Comparison of ENCODE assay signal across 10 cellular contexts in genomic region chr12:50925920-50926319, GRCh38. TPM values are rescaled to one million over a fixed set of nuclear protein-coding genes. Genes with fewer than 3 reads are reported as not detected.
DNase-seq lines count a peak whose midpoint lies in the region; ATAC-seq, FAIRE-seq and TF ChIP-seq lines count a peak whose summit lies in the region.
"Had no signal": no experiment of that assay in that cellular context is flagged by ENCODE, and none has a peak within 500 bp of the region (broad histone marks: within the 10 kb centered on the region; RNA-seq: fewer than 3 reads in every experiment).

No MANE protein-coding gene starts in this region.

- intact Hi-C loops in head of caudate nucleus (cut with DNase I): loop anchor here (10.0 kb wide), 2 partner anchors 59 to 99 kb away; partner anchors contain the start of gene SLC11A2

- H3K27ac Mint-ChIP-seq in activated CD8-positive, alpha-beta T cell treated with anti-CD3 and anti-CD28 coated beads, Interleukin-2, amount 10 ng/mL, durations not matched to agents 7 days and 5 days: no peak overlapping the region

- FAIRE-seq in small intestine (lab: Jason Lieb, UNC): no peak

- CTCF ChIA-PET in activated CD8-positive, alpha-beta T cell treated with anti-CD3 and anti-CD28 coated beads, Interleukin-2, amount 10 ng/mL, durations not matched to agents 7 days and 5 days (lab: Charles Lee): interaction anchor here (3.4 kb wide), 1 partner anchor 161 kb away, joined by 9 read pairs; no protein-coding TSS in a partner anchor

- peak overlapping the region in 1 of 2 donors; percentile 31 for H3K27ac ChIP-seq in small intestine (ENCODE audit: low read depth in 1 of 2, low read length in 1 of 2)

- H3K9me3 Mint-ChIP-seq in activated CD8-positive, alpha-beta T cell treated with anti-CD3 and anti-CD28 coated beads, Interleukin-2, amount 10 ng/mL, durations not matched to agents 7 days and 5 days (ENCODE audit: insufficient read depth): no peaks in the 10 kb centered on the region

- POLR2A ChIA-PET in activated CD8-positive, alpha-beta T cell treated with anti-CD3 and anti-CD28 coated beads, Interleukin-2, amount 10 ng/mL, durations not matched to agents 7 days and 5 days (lab: Charles Lee): interaction anchor here (0.8 kb wide), 1 partner anchor 59 kb away, joined by 3 read pairs; no protein-coding TSS in a partner anchor

- H3K4me1 Mint-ChIP-seq in activated CD8-positive, alpha-beta T cell treated with anti-CD3 and anti-CD28 coated beads, Interleukin-2, amount 10 ng/mL, durations not matched to agents 7 days and 5 days (ENCODE audit: low read depth): peaks cover 50% of the 10 kb centered on the region

- H3K4me3 Mint-ChIP-seq in activated CD8-positive, alpha-beta T cell treated with anti-CD3 and anti-CD28 coated beads, Interleukin-2, amount 10 ng/mL, durations not matched to agents 7 days and 5 days: peak overlapping the region; percentile 43

- peaks cover 6% of the 10 kb centered on the region for H3K36me3 Mint-ChIP-seq in activated CD8-positive, alpha-beta T cell treated with anti-CD3 and anti-CD28 coated beads, Interleukin-2, amount 10 ng/mL, durations not matched to agents 7 days and 5 days (ENCODE audit: low read depth)

- no peaks in the 10 kb centered on the region for H3K27me3 ChIP-seq in small intestine (ENCODE audit: control insufficient read depth in 2 of 2, insufficient read depth in 2 of 2, low read length in 2 of 2)

- ATAC-seq in activated CD8-positive, alpha-beta T cell treated with anti-CD3 and anti-CD28 coated beads, Interleukin-2, amount 10 ng/mL, durations not matched to agents 7 days and 5 days: no peak

- H3K9me3 ChIP-seq in small intestine (ENCODE audit: control insufficient read depth, low read depth): no peaks in the 10 kb centered on the region

- H3K27me3 Mint-ChIP-seq in activated CD8-positive, alpha-beta T cell treated with anti-CD3 and anti-CD28 coated beads, Interleukin-2, amount 10 ng/mL, durations not matched to agents 7 days and 5 days (ENCODE audit: low read depth): no peaks in the 10 kb centered on the region

- TF ChIP-seq CTCF in GM12864 (IDR thresholded peaks at IDR 0.05; ENCODE audit: low read depth, low read length, missing control alignments): no peak

- H3K4me3 ChIP-seq in GM12864 (ENCODE audit: low read depth, low read length) (peak overlapping the region; percentile 63), iPS-11a (ENCODE audit: low read depth, low read length) (peak overlapping the region; percentile 64), small intestine (ENCODE audit: low read depth in 1 of 2, low read length in 2 of 2) (peak overlapping the region; percentile 63 to 79)

- no peak for DNase-seq in GM12864 (ENCODE audit: low read depth)
- DNase-seq in activated CD8-positive, alpha-beta T cell treated with anti-CD3 and anti-CD28 coated beads, Interleukin-2, amount 10 ng/mL, durations not matched to agents 7 days and 5 days: no peak
- peak; percentile 51 for DNase-seq in small intestine
- DNase-seq in NCI-H345 (lab: John Stamatoyannopoulos, UW): no peak
- DNase-seq in SIG-M5 treated with dmso at 0.1 percent for 504 hours (lab: John Stamatoyannopoulos, UW; ENCODE audit: unreplicated experiment): no peak
- DNase-seq in activated CD8-positive, alpha-beta memory T cell treated with anti-CD3 and anti-CD28 coated beads, Interleukin-2, amount 50 U/mL, for 4 hours: no peak
- no peak for DNase-seq in head of caudate nucleus
- DNase-seq: T-helper 2 cell had no signal

- 11 to 36% (median 29%) methylated on average over 1 of the region's 1 CpG for WGBS in small intestine, 3 donors

- H3K4me1 ChIP-seq in small intestine (ENCODE audit: control insufficient read depth in 2 of 2, insufficient read depth in 1 of 2, low read depth in 1 of 2, low read length in 1 of 2): peaks cover 0 to 4% of the 10 kb centered on the region in 2 donors

- peaks cover 0 to 1% of the 10 kb centered on the region in 2 donors for H3K36me3 ChIP-seq in small intestine (ENCODE audit: control insufficient read depth in 2 of 2, insufficient read depth in 2 of 2, low read length in 2 of 2)

RNA-seq across cellular contexts. Expression of gene HIGD1C, which starts 26.4 kb away (rescaled TPM):
- total RNA-seq in activated CD8-positive, alpha-beta T cell treated with anti-CD3 and anti-CD28 coated beads, Interleukin-2, amount 10 ng/mL, durations not matched to agents 7 days and 5 days: not detected
- polyA plus RNA-seq in small intestine: not detected
- total RNA-seq: omental fat pad had no signal
